In the genomic region with DNA sequence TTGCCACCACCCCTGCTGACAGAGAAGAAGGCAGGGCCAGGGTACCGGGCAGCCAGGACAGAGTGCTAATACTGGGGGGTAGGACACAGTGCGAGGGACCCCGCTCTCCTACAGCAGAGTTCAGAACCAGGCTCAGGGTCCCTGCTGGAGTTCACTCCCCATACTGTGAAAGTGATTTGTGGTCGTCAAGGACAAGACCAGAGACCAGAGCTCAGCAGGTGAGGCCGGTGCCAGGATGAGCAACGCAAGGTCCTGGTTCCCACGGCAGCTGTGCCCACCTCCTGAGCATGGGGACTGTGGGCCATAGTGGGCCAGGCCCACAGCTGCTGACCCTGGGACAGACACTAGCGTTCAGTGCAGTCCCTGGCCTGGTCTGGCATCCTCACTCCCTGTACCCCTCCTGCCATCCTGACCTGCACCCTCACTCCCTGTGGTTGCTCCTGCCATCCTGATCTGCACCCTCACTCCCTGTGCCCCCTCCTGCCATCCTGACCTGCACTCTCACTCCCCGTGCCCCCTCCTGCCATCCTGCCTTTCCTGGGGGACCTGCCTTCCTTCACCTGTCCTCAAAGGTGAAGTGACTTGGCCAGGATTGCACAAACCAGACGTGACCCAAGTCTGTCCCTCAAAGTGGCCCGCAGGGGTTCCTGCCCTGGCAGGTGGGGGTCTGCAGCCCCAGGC, we compare ENCODE assay signal across 17 cellular contexts.
"Had no signal": no experiment of that assay in that cellular context is flagged by ENCODE, and none has a peak within 500 bp of the region (broad histone marks: within the 10 kb centered on the region; RNA-seq: fewer than 3 reads in every experiment).

No MANE protein-coding gene starts in this region.

- H3K4me3 ChIP-seq: adrenal gland, lung, psoas muscle, thoracic aorta had no signal

- H3K9me3 Mint-ChIP-seq: activated CD4-positive, alpha-beta memory T cell treated with anti-CD3 and anti-CD28 coated beads, Interleukin-2, amount 10 ng/mL, durations not matched to agents 7 days and 5 days; activated naive CD4-positive, alpha-beta T cell treated with anti-CD3 and anti-CD28 coated beads for 36 hours; effector memory CD8-positive, alpha-beta T cell; stimulated activated naive CD8-positive, alpha-beta T cell treated with anti-CD3 and anti-CD28 coated beads, Interleukin-15, amount 100 ng/mL, for 72 hours had no signal

- H3K27me3 ChIP-seq: adrenal gland had no signal

- DNase-seq: activated CD4-positive, alpha-beta memory T cell treated with anti-CD3 and anti-CD28 coated beads, Interleukin-2, amount 10 ng/mL, durations not matched to agents 7 days and 5 days; activated CD4-positive, alpha-beta T cell treated with anti-CD3 and anti-CD28 coated beads for 1 hour; activated CD8-positive, alpha-beta memory T cell treated with anti-CD3 and anti-CD28 coated beads, Interleukin-2, amount 50 U/mL, for 48 hours; activated naive CD4-positive, alpha-beta T cell treated with anti-CD3 and anti-CD28 coated beads for 36 hours; central memory CD4-positive, alpha-beta T cell; cortex of kidney; effector memory CD8-positive, alpha-beta T cell; hippocampal formation; naive thymus-derived CD4-positive, alpha-beta T cell; stimulated activated CD4-positive, alpha-beta T cell treated with anti-CD3 and anti-CD28 coated beads, Interleukin-2, amount 100 ng/mL, for 48 hours; stimulated activated naive CD8-positive, alpha-beta T cell treated with anti-CD3 and anti-CD28 coated beads, Interleukin-15, amount 100 ng/mL, for 72 hours; SW 1271; T-helper 9 cell had no signal

- ATAC-seq: effector memory CD8-positive, alpha-beta T cell; naive thymus-derived CD4-positive, alpha-beta T cell; psoas muscle; stimulated activated naive CD8-positive, alpha-beta T cell treated with anti-CD3 and anti-CD28 coated beads, Interleukin-15, amount 100 ng/mL, for 72 hours had no signal

- H3K27me3 Mint-ChIP-seq: activated CD4-positive, alpha-beta memory T cell treated with anti-CD3 and anti-CD28 coated beads, Interleukin-2, amount 10 ng/mL, durations not matched to agents 7 days and 5 days; effector memory CD8-positive, alpha-beta T cell; naive thymus-derived CD4-positive, alpha-beta T cell; stimulated activated naive CD8-positive, alpha-beta T cell treated with anti-CD3 and anti-CD28 coated beads, Interleukin-15, amount 100 ng/mL, for 72 hours had no signal

- H3K27ac ChIP-seq: adrenal gland, psoas muscle, thoracic aorta had no signal

- H3K27ac Mint-ChIP-seq: activated CD4-positive, alpha-beta memory T cell treated with anti-CD3 and anti-CD28 coated beads, Interleukin-2, amount 10 ng/mL, durations not matched to agents 7 days and 5 days; activated naive CD4-positive, alpha-beta T cell treated with anti-CD3 and anti-CD28 coated beads for 36 hours had no signal

- H3K4me3 Mint-ChIP-seq: activated CD4-positive, alpha-beta memory T cell treated with anti-CD3 and anti-CD28 coated beads, Interleukin-2, amount 10 ng/mL, durations not matched to agents 7 days and 5 days; activated naive CD4-positive, alpha-beta T cell treated with anti-CD3 and anti-CD28 coated beads for 36 hours; naive thymus-derived CD4-positive, alpha-beta T cell; stimulated activated naive CD8-positive, alpha-beta T cell treated with anti-CD3 and anti-CD28 coated beads, Interleukin-15, amount 100 ng/mL, for 72 hours had no signal

- H3K36me3 ChIP-seq: adrenal gland, thoracic aorta had no signal

- H3K9me3 ChIP-seq: adrenal gland, psoas muscle, thoracic aorta had no signal

- H3K4me1 ChIP-seq: adrenal gland, psoas muscle had no signal
